In genomic region chr22:36985490-36985889, GRCh38 we compare ENCODE assay signal across 2 cellular contexts.
TF ChIP-seq lines count a peak whose summit lies in the region.

No MANE protein-coding gene starts in this region.

TF ChIP-seq in HepG2, 621 proteins besides CTCF, POLR2A, EP300 and RAD21:
- TF ChIP-seq CEBPB (IDR thresholded peaks at IDR 0.05; ENCODE audit: borderline replicate concordance, low read depth, low read length) (peak; percentile 74), LCORL (IDR thresholded peaks at IDR 0.05) (0 out of 2 replicates have a peak, but pooled peaks have one; percentile 39), LCORL (CRISPR knock-in tag; IDR thresholded peaks at IDR 0.05) (no peak), TBL1XR1 (IDR thresholded peaks at IDR 0.05; ENCODE audit: borderline replicate concordance, low read length, partially characterized antibody) (no peak)

TF ChIP-seq in K562, 482 proteins besides CTCF, POLR2A, EP300 and RAD21:
- TF ChIP-seq CEBPG (CRISPR knock-in tag; IDR thresholded peaks at IDR 0.05): no peak
- TF ChIP-seq CEBPG (tag; conservative IDR thresholded peaks at IDR 0.05 in 1 of 2, IDR thresholded peaks at IDR 0.05 in 1 of 2): peak in 1 of 2 experiments; percentile 37; a peak in 2 of 4 replicates
- no peak for TF ChIP-seq ZMIZ1 (IDR thresholded peaks at IDR 0.05; ENCODE audit: low read depth in 2 of 2, low read length in 2 of 2)
- TF ChIP-seq TRIM25 (IDR thresholded peaks at IDR 0.05; ENCODE audit: borderline replicate concordance): no peak
- peak; percentile 64 for TF ChIP-seq CEBPB (tag; IDR thresholded peaks at IDR 0.05)
